Comparison of ENCODE assay signal across 9 cellular contexts in genomic region chr15:52658955-52659354, GRCh38. TPM values are rescaled to one million over a fixed set of nuclear protein-coding genes. Genes with fewer than 3 reads are reported as not detected.
DNase-seq lines count a peak whose midpoint lies in the region; ATAC-seq and TF ChIP-seq lines count a peak whose summit lies in the region.
"Had no signal": no experiment of that assay in that cellular context is flagged by ENCODE, and none has a peak within 500 bp of the region (broad histone marks: within the 10 kb centered on the region; RNA-seq: fewer than 3 reads in every experiment).

No MANE protein-coding gene starts in this region.

- no peak overlapping the region for H3K4me3 ChIP-seq in adrenal gland
- H3K4me3 ChIP-seq: lung had no signal

- 86 to 100% (median 92%) methylated on average over 1 of the region's 1 CpG for WGBS in adrenal gland, 4 donors

- ATAC-seq in HG03025 (IDR thresholded peaks at IDR 0.05; ENCODE audit: low FRiP score, unreplicated experiment), result peak; percentile 72
- peak; percentile 93 for ATAC-seq in activated CD8-positive, alpha-beta T cell treated with anti-CD3 and anti-CD28 coated beads for 36 hours
- peak; percentile 90 for ATAC-seq in stimulated activated naive CD8-positive, alpha-beta T cell treated with anti-CD3 and anti-CD28 coated beads, Interleukin-15, Interleukin-2, amounts not matched to agents 100 U/mL and 50 U/mL, for 24 hours

- H3K27me3 ChIP-seq in adrenal gland, result no peaks in the 10 kb centered on the region

- no peak overlapping the region for H3K27ac Mint-ChIP-seq in activated CD8-positive, alpha-beta T cell treated with anti-CD3 and anti-CD28 coated beads for 36 hours

- no peaks in the 10 kb centered on the region for H3K9me3 Mint-ChIP-seq in activated CD8-positive, alpha-beta T cell treated with anti-CD3 and anti-CD28 coated beads for 36 hours

- peaks cover 16% of the 10 kb centered on the region for H3K36me3 Mint-ChIP-seq in activated CD8-positive, alpha-beta T cell treated with anti-CD3 and anti-CD28 coated beads for 36 hours (ENCODE audit: low read depth)

- peak overlapping the region in 1 of 5 donors; percentile 2 for H3K27ac ChIP-seq in adrenal gland

- H3K36me3 ChIP-seq in adrenal gland (replicated peaks in 1 of 2), result peaks cover 0 to 44% of the 10 kb centered on the region in 2 donors

- H3K4me1 Mint-ChIP-seq in activated CD8-positive, alpha-beta T cell treated with anti-CD3 and anti-CD28 coated beads for 36 hours (ENCODE audit: low read depth), result peaks cover 36% of the 10 kb centered on the region

- intact Hi-C loops in activated CD8-positive, alpha-beta T cell treated with anti-CD3 and anti-CD28 coated beads for 36 hours (cut with micrococcal nuclease), result no loop called here
- intact Hi-C loops in adrenal gland (cut with DNase I), result no loop called here

- no peak overlapping the region for H3K4me3 Mint-ChIP-seq in activated CD8-positive, alpha-beta T cell treated with anti-CD3 and anti-CD28 coated beads for 36 hours

- H3K4me1 ChIP-seq in adrenal gland (replicated peaks in 1 of 2), result peaks cover 15 to 26% of the 10 kb centered on the region in 2 donors

- DNase-seq in activated gamma-delta T cell treated with Interleukin-2 at 50 U/mL for 16 hours (peak; percentile 39), activated gamma-delta T cell (lab: John Stamatoyannopoulos, UW) (no peak), cerebellum (ENCODE audit: low spot score) (no peak), DMS153 treated with DMSO at 0.1 percent for 48 hours (lab: John Stamatoyannopoulos, UW; ENCODE audit: unreplicated experiment) (no peak), adrenal gland (no peak)
- DNase-seq in activated CD8-positive, alpha-beta T cell treated with anti-CD3 and anti-CD28 coated beads for 36 hours, result peak; percentile 63
- DNase-seq in stimulated activated naive CD8-positive, alpha-beta T cell treated with anti-CD3 and anti-CD28 coated beads, Interleukin-15, Interleukin-2, amounts not matched to agents 100 U/mL and 50 U/mL, for 24 hours, result peak; percentile 6

- H3K27me3 Mint-ChIP-seq in activated CD8-positive, alpha-beta T cell treated with anti-CD3 and anti-CD28 coated beads for 36 hours, result no peaks in the 10 kb centered on the region

- TF ChIP-seq POLR2A in adrenal gland (IDR thresholded peaks at IDR 0.05), result no peak

- no peak for TF ChIP-seq CTCF in activated CD8-positive, alpha-beta T cell treated with anti-CD3 and anti-CD28 coated beads for 36 hours (IDR thresholded peaks at IDR 0.05)
- no peak for TF ChIP-seq CTCF in adrenal gland (IDR thresholded peaks at IDR 0.05)

- CTCF ChIA-PET in activated CD8-positive, alpha-beta T cell treated with anti-CD3 and anti-CD28 coated beads for 36 hours (lab: Charles Lee), result interaction anchor here (1.1 kb wide), 2 partner anchors 14 to 76 kb away, joined by 3 to 4 read pairs; no protein-coding TSS in a partner anchor

- POLR2A ChIA-PET in activated CD8-positive, alpha-beta T cell treated with anti-CD3 and anti-CD28 coated beads for 36 hours (lab: Charles Lee), result interaction anchor here (0.7 to 1.4 kb wide), 2 partner anchors 12 to 344 kb away, joined by 5 read pairs; no protein-coding TSS in a partner anchor

- H3K9me3 ChIP-seq in adrenal gland (replicated peaks in 1 of 3), result no peaks in the 10 kb centered on the region

RNA-seq across cellular contexts. Expression of gene ATOSA, which starts 20.2 kb away (rescaled TPM):
- 10 to 100 TPM; 13.1 TPM for total RNA-seq in activated CD8-positive, alpha-beta T cell treated with anti-CD3 and anti-CD28 coated beads for 36 hours
- total RNA-seq in cerebellum (65.0 TPM), adrenal gland (10 to 100 TPM; 26.0 to 87.3 (median 43.2) TPM)
- polyA plus RNA-seq in adrenal gland, result 100 to 1,000 TPM in 1 of 3 donors, 10 to 100 TPM in 2; 62.5 to 128 (median 87.8) TPM

Comparison
In these comparisons a context has a peak if more than half of its experiments do, and no peak if none do; other contexts are left out.
1. DNase-seq: peak in activated gamma-delta T cell treated with Interleukin-2 at 50 U/mL for 16 hours (single experiment), activated CD8-positive, alpha-beta T cell treated with anti-CD3 and anti-CD28 coated beads for 36 hours (single experiment) and stimulated activated naive CD8-positive, alpha-beta T cell treated with anti-CD3 and anti-CD28 coated beads, Interleukin-15, Interleukin-2, amounts not matched to agents 100 U/mL and 50 U/mL, for 24 hours (single experiment); none in activated gamma-delta T cell (single experiment), cerebellum (single experiment), DMS153 treated with DMSO at 0.1 percent for 48 hours (single experiment) and adrenal gland (0 of 7).
2. Peak in every context shown above with its lines, with median percentiles within 50 percentile points of each other: ATAC-seq.